In genomic region chr3:43075904-43076661, GRCh38 we compare ENCODE assay signal across 22 cellular contexts.
"Had no signal": no experiment of that assay in that cellular context is flagged by ENCODE, and none has a peak within 500 bp of the region (broad histone marks: within the 10 kb centered on the region; RNA-seq: fewer than 3 reads in every experiment).

No MANE protein-coding gene starts in this region.

- H3K27ac Mint-ChIP-seq: activated CD4-positive, alpha-beta memory T cell treated with anti-CD3 and anti-CD28 coated beads, Interleukin-2, amount 10 ng/mL, durations not matched to agents 7 days and 5 days; activated T-cell treated with anti-CD3 and anti-CD28 coated beads, Interleukin-2, amount 50 U/mL, for 72 hours; dendritic cell treated with granulocyte-macrophage colony-stimulating factor and Interleukin-4, amounts not matched to agents 40 ng/mL and 50 ng/mL, for 4 days; immature natural killer cell; mesothelial cell of epicardium; natural killer cell treated with Interleukin-12 subunit alpha and Interleukin-12 subunit beta and Interleukin-15 and Interleukin-18, amount 100 ng/mL, for 72 hours; WTC11 had no signal

- H3K4me3 ChIP-seq: ascending aorta, esophagus muscularis mucosa, lower lobe of right lung, prostate gland, right atrium auricular region, skin epidermis, upper lobe of right lung had no signal

- H3K9me3 Mint-ChIP-seq: activated T-cell treated with anti-CD3 and anti-CD28 coated beads, Interleukin-2, amount 50 U/mL, for 72 hours; dendritic cell treated with granulocyte-macrophage colony-stimulating factor and Interleukin-4, amounts not matched to agents 40 ng/mL and 50 ng/mL, for 4 days; mesothelial cell of epicardium; natural killer cell treated with Interleukin-12 subunit alpha and Interleukin-12 subunit beta and Interleukin-15 and Interleukin-18, amount 100 ng/mL, for 72 hours had no signal

- ATAC-seq: activated T-cell treated with anti-CD3 and anti-CD28 coated beads, Interleukin-2, amount 50 U/mL, for 72 hours; lower lobe of right lung; natural killer cell treated with Interleukin-12 subunit alpha and Interleukin-12 subunit beta and Interleukin-15 and Interleukin-18, amount 100 ng/mL, for 72 hours; upper lobe of right lung; WTC11 had no signal

- H3K4me1 Mint-ChIP-seq: immature natural killer cell, WTC11 had no signal

- H3K27ac ChIP-seq: ascending aorta, esophagus muscularis mucosa, lower lobe of right lung, prostate gland, right atrium auricular region, skin epidermis, upper lobe of right lung had no signal

- H3K27me3 Mint-ChIP-seq: activated CD4-positive, alpha-beta memory T cell treated with anti-CD3 and anti-CD28 coated beads, Interleukin-2, amount 10 ng/mL, durations not matched to agents 7 days and 5 days; natural killer cell treated with Interleukin-12 subunit alpha and Interleukin-12 subunit beta and Interleukin-15 and Interleukin-18, amount 100 ng/mL, for 72 hours had no signal

- H3K27me3 ChIP-seq: ascending aorta, esophagus muscularis mucosa, right atrium auricular region, upper lobe of right lung had no signal

- H3K4me1 ChIP-seq: ascending aorta, esophagus muscularis mucosa, lower lobe of right lung, prostate gland, right atrium auricular region, upper lobe of right lung had no signal

- DNase-seq: activated CD4-positive, alpha-beta memory T cell treated with anti-CD3 and anti-CD28 coated beads, Interleukin-2, amount 10 ng/mL, durations not matched to agents 7 days and 5 days; activated CD4-positive, alpha-beta T cell treated with anti-CD3 and anti-CD28 coated beads for 4 hours; activated effector memory CD4-positive, alpha-beta T cell treated with anti-CD3 and anti-CD28 coated beads, Interleukin-2, amount 50 U/mL, for 16 hours; activated naive CD4-positive, alpha-beta T cell treated with anti-CD3 and anti-CD28 coated beads, Interleukin-2, amount 50 U/mL, for 16 hours; activated T-cell treated with anti-CD3 and anti-CD28 coated beads, Interleukin-2, amount 50 U/mL, for 72 hours; cerebellar nuclear complex; effector memory CD4-positive, alpha-beta T cell; immature natural killer cell; lower lobe of right lung; stimulated activated CD4-positive, alpha-beta T cell treated with anti-CD3 and anti-CD28 coated beads, Interleukin-15, amount 100 ng/mL, for 24 hours; stimulated activated CD4-positive, alpha-beta T cell treated with anti-CD3 and anti-CD28 coated beads, Interleukin-2, amount 100 ng/mL, for 48 hours; SW 1271; upper lobe of right lung had no signal

- H3K9me3 ChIP-seq: ascending aorta, esophagus muscularis mucosa, lower lobe of right lung, prostate gland, right atrium auricular region, upper lobe of right lung had no signal

- H3K4me3 Mint-ChIP-seq: activated CD4-positive, alpha-beta memory T cell treated with anti-CD3 and anti-CD28 coated beads, Interleukin-2, amount 10 ng/mL, durations not matched to agents 7 days and 5 days; activated T-cell treated with anti-CD3 and anti-CD28 coated beads, Interleukin-2, amount 50 U/mL, for 72 hours; dendritic cell treated with granulocyte-macrophage colony-stimulating factor and Interleukin-4, amounts not matched to agents 40 ng/mL and 50 ng/mL, for 4 days; immature natural killer cell; mesothelial cell of epicardium; natural killer cell treated with Interleukin-12 subunit alpha and Interleukin-12 subunit beta and Interleukin-15 and Interleukin-18, amount 100 ng/mL, for 72 hours; WTC11 had no signal
